In the genomic region with DNA sequence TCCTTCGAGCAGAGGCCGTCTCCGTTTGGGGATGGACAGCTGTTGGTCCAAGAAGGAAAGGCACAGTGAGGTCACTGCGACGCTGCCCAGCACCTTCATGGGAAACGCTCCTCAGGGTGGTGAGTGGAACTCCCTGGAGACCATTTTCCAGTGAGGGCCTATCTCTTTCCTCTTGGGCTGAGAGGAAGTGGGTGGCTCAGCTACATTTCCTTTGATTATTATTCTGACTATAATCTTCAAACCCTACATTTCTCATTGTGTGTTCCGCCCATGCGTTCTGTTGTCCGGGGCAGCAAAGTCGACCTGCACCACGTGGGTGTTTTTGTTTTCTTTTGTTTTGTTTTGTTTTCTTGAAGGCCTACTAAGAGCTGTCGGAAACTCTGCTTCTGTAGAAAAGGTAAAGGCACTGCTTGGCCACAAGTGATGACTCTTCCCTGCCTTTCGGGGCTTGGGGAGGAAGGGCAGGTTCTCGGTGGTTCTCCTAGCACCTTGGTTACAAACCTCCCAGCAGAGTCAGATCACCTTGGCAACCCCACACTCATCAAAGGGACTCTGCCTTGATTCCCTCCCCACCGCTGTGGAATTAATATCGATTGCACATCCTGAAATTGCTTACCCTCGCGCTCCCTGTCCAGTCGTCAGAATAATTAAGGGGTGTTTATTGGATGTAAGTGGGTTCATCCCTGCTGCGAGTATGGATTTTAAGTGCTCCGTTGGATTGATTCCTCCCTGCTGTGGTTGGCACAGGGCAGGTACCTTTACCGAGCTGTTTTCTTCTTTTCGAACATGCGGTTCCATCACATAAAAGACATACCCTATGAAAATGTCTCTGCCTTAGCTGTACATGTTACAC, we compare ENCODE assay signal across 12 cellular contexts. TPM values are rescaled to one million over a fixed set of nuclear protein-coding genes. Genes with fewer than 3 reads are reported as not detected.
DNase-seq lines count a peak whose midpoint lies in the region; ATAC-seq and TF ChIP-seq lines count a peak whose summit lies in the region.
"Had no signal": no experiment of that assay in that cellular context is flagged by ENCODE, and none has a peak within 500 bp of the region (broad histone marks: within the 10 kb centered on the region; RNA-seq: fewer than 3 reads in every experiment).

No MANE protein-coding gene starts in this region.

- H2AFZ ChIP-seq in neural cell (ENCODE audit: low read depth, low read length) = no peak overlapping the region

- H3K4me1 Mint-ChIP-seq in CD8-positive, alpha-beta T cell (ENCODE audit: low read depth) = peaks cover 20% of the 10 kb centered on the region
- peaks cover 28% of the 10 kb centered on the region for H3K4me1 Mint-ChIP-seq in central memory CD8-positive, alpha-beta T cell

- no peaks in the 10 kb centered on the region for H4K20me1 ChIP-seq in neural cell (ENCODE audit: insufficient read depth)

- H3K4me3 Mint-ChIP-seq in CD8-positive, alpha-beta T cell = no peak overlapping the region
- peak overlapping the region; percentile 46 for H3K4me3 Mint-ChIP-seq in central memory CD8-positive, alpha-beta T cell
- H3K4me3 Mint-ChIP-seq: activated T-cell treated with anti-CD3 and anti-CD28 coated beads, Interleukin-2, amount 50 U/mL, for 4 hours had no signal

- H3F3A ChIP-seq in neural cell (ENCODE audit: insufficient read depth, low read length, poor library complexity, severe bottlenecking) = no peaks in the 10 kb centered on the region

- CTCF ChIA-PET in CD8-positive, alpha-beta T cell (lab: Charles Lee) = no interaction called here

- H3K9me2 ChIP-seq in neural cell (ENCODE audit: insufficient read depth, low read length) = no peaks in the 10 kb centered on the region

- H3K27me3 ChIP-seq in CD8-positive, alpha-beta T cell (ENCODE audit: insufficient read depth, low read length) = no peaks in the 10 kb centered on the region
- H3K27me3 ChIP-seq in neural cell (ENCODE audit: insufficient read depth, low read depth, low read length) (no peaks in the 10 kb centered on the region), tibial nerve (no peaks in the 10 kb centered on the region), H7 (ENCODE audit: control insufficient read depth, insufficient read depth, low read length) (no peaks in the 10 kb centered on the region)

- H3K4me3 ChIP-seq in CD8-positive, alpha-beta T cell (ENCODE audit: low read depth, low read length) = no peak overlapping the region
- H3K4me3 ChIP-seq in neural cell (ENCODE audit: low read length) (no peak overlapping the region), tibial nerve (no peak overlapping the region), H7 (ENCODE audit: insufficient read depth, low read depth, low read length) (no peak overlapping the region)

- no peak for TF ChIP-seq CTCF in CD8-positive, alpha-beta T cell (IDR thresholded peaks at IDR 0.05)
- TF ChIP-seq CTCF in neural cell (IDR thresholded peaks at IDR 0.05; ENCODE audit: poor library complexity, severe bottlenecking) (no peak), tibial nerve (IDR thresholded peaks at IDR 0.05) (no peak)

- POLR2A ChIA-PET in CD8-positive, alpha-beta T cell (lab: Charles Lee) = interaction anchor here (0.7 kb wide), 1 partner anchor 10 kb away, joined by 4 read pairs; no protein-coding TSS in a partner anchor

- no peak for TF ChIP-seq POLR2A in tibial nerve (IDR thresholded peaks at IDR 0.05)

- no peaks in the 10 kb centered on the region for H3K36me3 Mint-ChIP-seq in CD8-positive, alpha-beta T cell
- H3K36me3 Mint-ChIP-seq in central memory CD8-positive, alpha-beta T cell (ENCODE audit: insufficient read depth) = peaks cover 6% of the 10 kb centered on the region

- 67 to 77% methylated on average over 24 of the region's 24 CpGs for WGBS in tibial nerve, 2 donors

- H3K79me2 ChIP-seq in neural cell (replicated peaks; ENCODE audit: insufficient read depth, low read length) = no peaks in the 10 kb centered on the region

- H3K4me1 ChIP-seq in CD8-positive, alpha-beta T cell (ENCODE audit: insufficient read depth, low read length) = peaks cover 22% of the 10 kb centered on the region
- peaks cover 0 to 14% (median 3%) of the 10 kb centered on the region in 4 donors for H3K4me1 ChIP-seq in tibial nerve

- H3K4me2 ChIP-seq in neural cell (ENCODE audit: low read length) = no peak overlapping the region

- no peak for DNase-seq in CD8-positive, alpha-beta T cell
- DNase-seq in NCI-H748 treated with DMSO at 0.1 percent for 48 hours (lab: John Stamatoyannopoulos, UW) (peak; percentile 12), SIG-M5 treated with dmso at 0.1 percent for 504 hours (lab: John Stamatoyannopoulos, UW; ENCODE audit: unreplicated experiment) (no peak), tibial nerve (ENCODE audit: low spot score in 2 of 2) (no peak), H7 (no peak), OCI-M1 (lab: John Stamatoyannopoulos, UW) (no peak)
- no peak for DNase-seq in central memory CD8-positive, alpha-beta T cell (ENCODE audit: low spot score in 2 of 2)
- DNase-seq: activated T-cell treated with anti-CD3 and anti-CD28 coated beads, Interleukin-2, amount 50 U/mL, for 4 hours; DMS79 treated with DMSO at 0.1 percent for 48 hours; NCI-H69; SW 1271 had no signal

- TF ChIP-seq RAD21 in neural cell (conservative IDR thresholded peaks at IDR 0.05) = no peak

- H3K36me3 ChIP-seq in CD8-positive, alpha-beta T cell (ENCODE audit: insufficient read depth, low read length) = no peaks in the 10 kb centered on the region
- H3K36me3 ChIP-seq in neural cell (ENCODE audit: insufficient read depth, low read length) = no peaks in the 10 kb centered on the region
- H3K36me3 ChIP-seq in tibial nerve = no peaks in the 10 kb centered on the region
- H3K36me3 ChIP-seq in H7 (replicated peaks; ENCODE audit: control insufficient read depth, insufficient read depth, low read length) = no peaks in the 10 kb centered on the region

- H3K27ac Mint-ChIP-seq in CD8-positive, alpha-beta T cell = peak overlapping the region; percentile 18
- peak overlapping the region; percentile 81 for H3K27ac Mint-ChIP-seq in central memory CD8-positive, alpha-beta T cell (ENCODE audit: low read depth)

- H3K9ac ChIP-seq in neural cell (ENCODE audit: low read length) = peak overlapping the region; percentile 1

- intact Hi-C loops in CD8-positive, alpha-beta T cell (cut with DNase I, micrococcal nuclease) = no loop called here

- TF ChIP-seq EP300 in neural cell (conservative IDR thresholded peaks at IDR 0.05; ENCODE audit: poor library complexity, severe bottlenecking) (peak; percentile 43), tibial nerve (IDR thresholded peaks at IDR 0.05) (no peak)

- ATAC-seq in CD8-positive, alpha-beta T cell = no peak
- ATAC-seq in central memory CD8-positive, alpha-beta T cell (replicated peaks; ENCODE audit: extremely low read depth, poor library complexity, severe bottlenecking) = no peak

- no peaks in the 10 kb centered on the region for H3K9me3 ChIP-seq in CD8-positive, alpha-beta T cell (ENCODE audit: low read length)
- no peaks in the 10 kb centered on the region for H3K9me3 ChIP-seq in neural cell (ENCODE audit: low read length)
- H3K9me3 ChIP-seq in tibial nerve = no peaks in the 10 kb centered on the region

- H3K9me3 Mint-ChIP-seq in CD8-positive, alpha-beta T cell = no peaks in the 10 kb centered on the region
- no peaks in the 10 kb centered on the region for H3K9me3 Mint-ChIP-seq in central memory CD8-positive, alpha-beta T cell
- H3K9me3 Mint-ChIP-seq: activated T-cell treated with anti-CD3 and anti-CD28 coated beads, Interleukin-2, amount 50 U/mL, for 4 hours had no signal

- H3K27ac ChIP-seq in CD8-positive, alpha-beta T cell (ENCODE audit: low read depth, low read length) = no peak overlapping the region
- H3K27ac ChIP-seq in neural cell (ENCODE audit: low read length) (peak overlapping the region; percentile 69), tibial nerve (peak overlapping the region in 1 of 4 donors; percentile 15)

- H3K27me3 Mint-ChIP-seq in CD8-positive, alpha-beta T cell (ENCODE audit: low read depth) = peaks cover 4% of the 10 kb centered on the region
- no peaks in the 10 kb centered on the region for H3K27me3 Mint-ChIP-seq in central memory CD8-positive, alpha-beta T cell

TF ChIP-seq in neural cell, 6 proteins besides CTCF, POLR2A, EP300 and RAD21:
- TF ChIP-seq, protein P1, sequence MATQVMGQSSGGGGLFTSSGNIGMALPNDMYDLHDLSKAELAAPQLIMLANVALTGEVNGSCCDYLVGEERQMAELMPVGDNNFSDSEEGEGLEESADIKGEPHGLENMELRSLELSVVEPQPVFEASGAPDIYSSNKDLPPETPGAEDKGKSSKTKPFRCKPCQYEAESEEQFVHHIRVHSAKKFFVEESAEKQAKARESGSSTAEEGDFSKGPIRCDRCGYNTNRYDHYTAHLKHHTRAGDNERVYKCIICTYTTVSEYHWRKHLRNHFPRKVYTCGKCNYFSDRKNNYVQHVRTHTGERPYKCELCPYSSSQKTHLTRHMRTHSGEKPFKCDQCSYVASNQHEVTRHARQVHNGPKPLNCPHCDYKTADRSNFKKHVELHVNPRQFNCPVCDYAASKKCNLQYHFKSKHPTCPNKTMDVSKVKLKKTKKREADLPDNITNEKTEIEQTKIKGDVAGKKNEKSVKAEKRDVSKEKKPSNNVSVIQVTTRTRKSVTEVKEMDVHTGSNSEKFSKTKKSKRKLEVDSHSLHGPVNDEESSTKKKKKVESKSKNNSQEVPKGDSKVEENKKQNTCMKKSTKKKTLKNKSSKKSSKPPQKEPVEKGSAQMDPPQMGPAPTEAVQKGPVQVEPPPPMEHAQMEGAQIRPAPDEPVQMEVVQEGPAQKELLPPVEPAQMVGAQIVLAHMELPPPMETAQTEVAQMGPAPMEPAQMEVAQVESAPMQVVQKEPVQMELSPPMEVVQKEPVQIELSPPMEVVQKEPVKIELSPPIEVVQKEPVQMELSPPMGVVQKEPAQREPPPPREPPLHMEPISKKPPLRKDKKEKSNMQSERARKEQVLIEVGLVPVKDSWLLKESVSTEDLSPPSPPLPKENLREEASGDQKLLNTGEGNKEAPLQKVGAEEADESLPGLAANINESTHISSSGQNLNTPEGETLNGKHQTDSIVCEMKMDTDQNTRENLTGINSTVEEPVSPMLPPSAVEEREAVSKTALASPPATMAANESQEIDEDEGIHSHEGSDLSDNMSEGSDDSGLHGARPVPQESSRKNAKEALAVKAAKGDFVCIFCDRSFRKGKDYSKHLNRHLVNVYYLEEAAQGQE (IDR thresholded peaks at IDR 0.05; ENCODE audit: borderline replicate concordance) = peak; percentile 73
- TF ChIP-seq EZH2 (IDR thresholded peaks at IDR 0.05; ENCODE audit: borderline replicate concordance, insufficient read depth, low read length, poor library complexity, severe bottlenecking) (no peak), POLR2AphosphoS5 (IDR thresholded peaks at IDR 0.05) (peak; percentile 66)

RNA-seq across cellular contexts. Expression of a gene that starts 7.2 kb away (rescaled TPM):
- 1 to 10 TPM; 4.1 to 4.9 TPM for total RNA-seq in CD8-positive, alpha-beta T cell
- polyA plus RNA-seq in neural cell = 0.18 and 1.2 TPM in 2 replicates
- 0.35 and 1.2 TPM in 2 replicates for polyA minus RNA-seq in neural cell
- 10 to 100 TPM; 33.5 to 73.5 (median 41.5) TPM for total RNA-seq in tibial nerve
- total RNA-seq in H7 (2014; rRNA removed; shearing (Covaris generic)) = 19.9 and 37.9 TPM in 2 replicates
